ENCODE assay signal across 27 cellular contexts in genomic region chr15:53847745-53848144, GRCh38.
"Had no signal": no experiment of that assay in that cellular context is flagged by ENCODE, and none has a peak within 500 bp of the region (broad histone marks: within the 10 kb centered on the region; RNA-seq: fewer than 3 reads in every experiment).

No MANE protein-coding gene starts in this region.

- ATAC-seq: effector memory CD8-positive, alpha-beta T cell; esophagus mucosa; foreskin keratinocyte; gastrocnemius medialis; gastroesophageal sphincter; heart left ventricle; heart right ventricle had no signal

- H3K9me3 ChIP-seq: colonic mucosa, esophagus muscularis mucosa, esophagus squamous epithelium, gastrocnemius medialis, gastroesophageal sphincter had no signal

- FAIRE-seq: colon, endometrium, endothelial cell of umbilical vein had no signal

- H3K4me3 ChIP-seq: colonic mucosa, coronary artery, dorsolateral prefrontal cortex, esophagus muscularis mucosa, esophagus squamous epithelium, gastrocnemius medialis, gastroesophageal sphincter, heart left ventricle, heart right ventricle had no signal

- H3K36me3 ChIP-seq: colonic mucosa, esophagus muscularis mucosa, esophagus squamous epithelium, gastrocnemius medialis, gastroesophageal sphincter, heart left ventricle, heart right ventricle had no signal

- H3K4me1 ChIP-seq: colonic mucosa, esophagus muscularis mucosa, esophagus squamous epithelium, foreskin keratinocyte, gastrocnemius medialis, gastroesophageal sphincter, heart left ventricle, heart right ventricle had no signal

- H3K27me3 ChIP-seq: colonic mucosa, esophagus muscularis mucosa, esophagus squamous epithelium, foreskin keratinocyte, gastrocnemius medialis, gastroesophageal sphincter, heart left ventricle, heart right ventricle had no signal

- H3K27ac ChIP-seq: colonic mucosa, coronary artery, dorsolateral prefrontal cortex, epithelial cell of prostate, esophagus muscularis mucosa, esophagus squamous epithelium, foreskin keratinocyte, gastrocnemius medialis, gastroesophageal sphincter, heart left ventricle, heart right ventricle had no signal

- DNase-seq: colonic mucosa; cortex of kidney; dermis blood vessel endothelial cell; dorsolateral prefrontal cortex; effector CD4-positive, alpha-beta T cell; effector CD8-positive, alpha-beta T cell; effector memory CD4-positive, alpha-beta T cell; effector memory CD8-positive, alpha-beta T cell; endodermal cell; erythroblast; esophagus squamous epithelium; foreskin fibroblast; foreskin keratinocyte; foreskin melanocyte; gastrocnemius medialis; glutamatergic neuron; head of caudate nucleus; heart left ventricle; heart right ventricle had no signal
